ENCODE assay signal across 9 cellular contexts in genomic region chr1:205248793-205249601, GRCh38. TPM values are rescaled to one million over a fixed set of nuclear protein-coding genes. Genes with fewer than 3 reads are reported as not detected.
DNase-seq lines count a peak whose midpoint lies in the region; ATAC-seq, FAIRE-seq and TF ChIP-seq lines count a peak whose summit lies in the region.
"Had no signal": no experiment of that assay in that cellular context is flagged by ENCODE, and none has a peak within 500 bp of the region (broad histone marks: within the 10 kb centered on the region; RNA-seq: fewer than 3 reads in every experiment).

No MANE protein-coding gene starts in this region.

- no peak for TF ChIP-seq CTCF in IMR-90 (conservative IDR thresholded peaks at IDR 0.05; ENCODE audit: low read depth, low read length)
- TF ChIP-seq CTCF in spleen (IDR thresholded peaks at IDR 0.05 in 8 of 11, conservative IDR thresholded peaks at IDR 0.05 in 3 of 11): no peak

- no CpG with 5 or more reads among the region's 11 CpGs for WGBS in IMR-90 (ENCODE audit: extremely low coverage in 2 of 2, insufficient read length in 1 of 2), 2 experiments
- 47 to 60% (median 53%) methylated on average over 11 of the region's 11 CpGs for WGBS in spleen, 5 donors

- no peak for FAIRE-seq in H54 (lab: Jason Lieb, UNC)

- H4K91ac ChIP-seq in IMR-90 (ENCODE audit: insufficient read depth, low read depth, low read length): peak overlapping the region; percentile 70; the same call in 1 of the 2 replicates

- dilution Hi-C loops in IMR-90 (cut with HindIII; ENCODE audit: low sequenced_read_pairs, unreplicated experiment): no loop called here

- intact Hi-C loops in IMR-90 (cut with micrococcal nuclease) (loop anchor here (5.0 kb wide), 1 partner anchor 37 kb away; the partner anchor contains the start of gene DSTYK), spleen (cut with DNase I; ENCODE audit: low total_unique reads) (no loop called here)

- peaks cover 26% of the 10 kb centered on the region for H3K4me1 ChIP-seq in IMR-90 (ENCODE audit: control insufficient read depth, insufficient read depth, low read length)
- peaks cover 5% of the 10 kb centered on the region for H3K4me1 ChIP-seq in iPS-15b (ENCODE audit: control insufficient read depth, insufficient read depth, low read length)
- H3K4me1 ChIP-seq in spleen: peaks cover 0 to 11% (median 6%) of the 10 kb centered on the region in 6 donors
- H3K4me1 ChIP-seq: foreskin keratinocyte had no signal

- H3K14ac ChIP-seq in IMR-90 (replicated peaks; ENCODE audit: low read depth, low read length): peak overlapping the region; percentile 64; the same call in 1 of the 2 replicates

- H2BK15ac ChIP-seq in IMR-90 (ENCODE audit: low read depth, low read length): peak overlapping the region; percentile 33; the same call in 1 of the 3 replicates

- H4K20me1 ChIP-seq in IMR-90 (ENCODE audit: insufficient read depth, low read length): 0 out of 2 replicates have a peak, but pooled peaks cover 3% of the 10 kb centered on the region

- H3K4ac ChIP-seq in IMR-90 (ENCODE audit: low read depth, low read length): peak overlapping the region; percentile 82

- no peak overlapping the region for H4K5ac ChIP-seq in IMR-90 (ENCODE audit: low read depth, low read length)

- ATAC-seq in IMR-90 (ENCODE audit: low read depth): peak; percentile 74
- ATAC-seq: foreskin keratinocyte had no signal

- peak overlapping the region; percentile 80 for H2AFZ ChIP-seq in IMR-90 (replicated peaks; ENCODE audit: low read length, poor library complexity)

- H3K23ac ChIP-seq in IMR-90 (ENCODE audit: low read depth, low read length): peak overlapping the region; percentile 45; the same call in 1 of the 2 replicates

- H3K18ac ChIP-seq in IMR-90 (ENCODE audit: low read depth, low read length): peak overlapping the region; percentile 1; the same call in 1 of the 2 replicates

- peak overlapping the region in 1 of 2 experiments; percentile 56; a peak in 1 of 4 replicates for H4K8ac ChIP-seq in IMR-90 (ENCODE audit: low read depth in 2 of 2, low read length in 2 of 2)

- H3K27ac ChIP-seq in IMR-90 (ENCODE audit: insufficient read depth, low read length) (peak overlapping the region; percentile 10; the same call in 1 of the 2 replicates), spleen (no peak overlapping the region)
- H3K27ac ChIP-seq: foreskin keratinocyte had no signal

- peak; percentile 75 for DNase-seq in IMR-90
- peak in 47 of 58 donors; percentile 28 to 98 (median 65) for DNase-seq in anterior cingulate cortex (lab: John Stamatoyannopoulos, UW)
- peak; percentile 74 for DNase-seq in spleen
- DNase-seq in H54 (ENCODE audit: insufficient read length, low spot score): no peak
- no peak for DNase-seq in NCI-H187 (lab: John Stamatoyannopoulos, UW)
- DNase-seq in KBM-7: no peak
- no peak for DNase-seq in GF-D8 (lab: John Stamatoyannopoulos, UW)
- DNase-seq: foreskin keratinocyte had no signal

- H3K9ac ChIP-seq in IMR-90 (ENCODE audit: low read depth, low read length) (no peak overlapping the region), iPS-15b (ENCODE audit: low read depth, low read length) (peak overlapping the region; percentile 39)

- H3K36me3 ChIP-seq in IMR-90 (ENCODE audit: control insufficient read depth, insufficient read depth, low read length) (no peaks in the 10 kb centered on the region), iPS-15b (ENCODE audit: control insufficient read depth, insufficient read depth, low read length) (no peaks in the 10 kb centered on the region), spleen (no peaks in the 10 kb centered on the region)

- no peak overlapping the region for H3K4me3 ChIP-seq in IMR-90 (ENCODE audit: insufficient read depth, low read depth, low read length)
- no peak overlapping the region for H3K4me3 ChIP-seq in iPS-15b (ENCODE audit: low read depth, low read length)
- H3K4me3 ChIP-seq in spleen: no peak overlapping the region

- H2BK120ac ChIP-seq in IMR-90 (ENCODE audit: low read depth, low read length): peak overlapping the region; percentile 80

- H3K9me1 ChIP-seq in IMR-90 (ENCODE audit: insufficient read depth, low read length): peaks cover 12% of the 10 kb centered on the region

- no peaks in the 10 kb centered on the region for H3K27me3 ChIP-seq in IMR-90 (ENCODE audit: control insufficient read depth, insufficient read depth, low read length)
- no peaks in the 10 kb centered on the region for H3K27me3 ChIP-seq in iPS-15b (ENCODE audit: control insufficient read depth, insufficient read depth, low read length)
- H3K27me3 ChIP-seq in spleen (replicated peaks in 1 of 7): no peaks in the 10 kb centered on the region

- H3K9me3 ChIP-seq in IMR-90 (ENCODE audit: control insufficient read depth, insufficient read depth, low read length): no peaks in the 10 kb centered on the region
- H3K9me3 ChIP-seq in iPS-15b (ENCODE audit: control insufficient read depth, insufficient read depth, low read length): no peaks in the 10 kb centered on the region
- no peaks in the 10 kb centered on the region for H3K9me3 ChIP-seq in spleen

- POLR2A ChIA-PET in IMR-90 (lab: Charles Lee; ENCODE audit: unreplicated experiment): no interaction called here

- no peak overlapping the region for H2BK5ac ChIP-seq in IMR-90 (ENCODE audit: low read depth, low read length, poor library complexity, severe bottlenecking)

- in situ Hi-C loops in IMR-90 (cut with MboI; ENCODE audit: low sequenced_read_pairs) (no loop called here), KBM-7 (cut with MboI; ENCODE audit: low pct_unique_long_range_greater_than_20kb, low sequenced_read_pairs) (no loop called here)

- CTCF ChIA-PET in IMR-90 (lab: Yijun Ruan, JAX): interaction anchor here (1.2 kb wide), 1 partner anchor 69 kb away, joined by 4 read pairs; no protein-coding TSS in a partner anchor

- BruUV-seq in IMR-90 (replicated peaks; lab: Mats Ljungman, UMichigan): no TSS peak

- H2AK9ac ChIP-seq in IMR-90 (replicated peaks; ENCODE audit: low read depth, low read length, poor library complexity): peak overlapping the region; percentile 67

- no peak for TF ChIP-seq RAD21 in IMR-90 (IDR thresholded peaks at IDR 0.05; ENCODE audit: low read length)

- H3K79me1 ChIP-seq in IMR-90 (ENCODE audit: low read depth in 1 of 2, low read length in 2 of 2): peaks cover 6 to 8% of the 10 kb centered on the region in 2 experiments; a peak in 2 of 4 replicates

- TF ChIP-seq POLR2A in IMR-90 (IDR thresholded peaks at IDR 0.05; ENCODE audit: low read depth, low read length) (no peak), spleen (IDR thresholded peaks at IDR 0.05) (no peak), H54 (IDR thresholded peaks at IDR 0.05; ENCODE audit: low read depth, low read length) (no peak)

- peak overlapping the region; percentile 67 for H2AK5ac ChIP-seq in IMR-90 (ENCODE audit: low read depth, low read length)

- 0 out of 2 replicates have a peak overlapping the region, but pooled peaks have one; percentile 1 for H3K56ac ChIP-seq in IMR-90 (ENCODE audit: extremely low read depth, insufficient read depth, low read length)

- peak overlapping the region; percentile 39; the same call in 1 of the 2 replicates for H3K4me2 ChIP-seq in IMR-90 (ENCODE audit: low read depth, low read length)

- peak overlapping the region; percentile 75; the same call in 1 of the 2 replicates for H2BK20ac ChIP-seq in IMR-90 (ENCODE audit: low read depth, low read length)

TF ChIP-seq in IMR-90, 13 proteins besides CTCF, POLR2A, EP300 and RAD21:
- TF ChIP-seq RFX5 (IDR thresholded peaks at IDR 0.05; ENCODE audit: low read depth, low read length): no peak
- peak; percentile 72 for TF ChIP-seq MAZ (IDR thresholded peaks at IDR 0.05; ENCODE audit: borderline replicate concordance, low read depth, low read length)
- no peak for TF ChIP-seq BHLHE40 (IDR thresholded peaks at IDR 0.05; ENCODE audit: low read depth, low read length)

RNA-seq across cellular contexts. Expression of gene TMCC2, which starts 21.3 kb away (rescaled TPM):
- 2.0 and 2.2 TPM in 2 replicates for total RNA-seq in IMR-90 (2012; rRNA removed)
- 4.2 and 4.6 TPM in 2 replicates for polyA plus RNA-seq in IMR-90 (2012; rRNA removed)
- polyA plus RNA-seq in IMR-90 (2012; cell fraction: cytosol; rRNA removed): 4.5 and 5.0 TPM in 2 replicates
- 4.4 and 7.7 TPM in 2 replicates for polyA plus RNA-seq in IMR-90 (2012; cell fraction: nucleus; rRNA removed; ENCODE audit: low replicate concordance)
- 100 to 1,000 TPM in 1 of 7 donors, 10 to 100 TPM in 3, 1 to 10 TPM in 3; 2.9 to 146 (median 11.3) TPM for total RNA-seq in spleen
- polyA plus RNA-seq in spleen: 10 to 100 TPM in 1 of 3 donors, 1 to 10 TPM in 1, under 1 TPM in 1; 0.74 to 11.9 (median 1.2) TPM

RNA-seq across cellular contexts. Expression of gene DSTYK, which starts 37.5 kb away (rescaled TPM):
- total RNA-seq in IMR-90 (2012; rRNA removed) (18.3 and 19.2 TPM in 2 replicates), spleen (10 to 100 TPM; 12.8 to 24.3 (median 18.2) TPM)
- polyA plus RNA-seq in IMR-90 (2012; rRNA removed) (7.2 and 8.0 TPM in 2 replicates), spleen (1 to 10 TPM; 2.2 to 5.0 (median 2.3) TPM)
- polyA plus RNA-seq in IMR-90 (2012; cell fraction: cytosol; rRNA removed): 2.9 and 3.2 TPM in 2 replicates
- 1.8 and 5.1 TPM in 2 replicates for polyA plus RNA-seq in IMR-90 (2012; cell fraction: nucleus; rRNA removed; ENCODE audit: low replicate concordance)

Comparison
In these comparisons a context has a peak if more than half of its experiments do, and no peak if none do; other contexts are left out.
1. DNase-seq: peak in IMR-90 (single experiment), anterior cingulate cortex (47 of 58) and spleen (single experiment); none in H54 (single experiment), NCI-H187 (0 of 2), KBM-7 (single experiment) and GF-D8 (single experiment).